25 cellular contexts compared by ENCODE assay signal in the genomic region with DNA sequence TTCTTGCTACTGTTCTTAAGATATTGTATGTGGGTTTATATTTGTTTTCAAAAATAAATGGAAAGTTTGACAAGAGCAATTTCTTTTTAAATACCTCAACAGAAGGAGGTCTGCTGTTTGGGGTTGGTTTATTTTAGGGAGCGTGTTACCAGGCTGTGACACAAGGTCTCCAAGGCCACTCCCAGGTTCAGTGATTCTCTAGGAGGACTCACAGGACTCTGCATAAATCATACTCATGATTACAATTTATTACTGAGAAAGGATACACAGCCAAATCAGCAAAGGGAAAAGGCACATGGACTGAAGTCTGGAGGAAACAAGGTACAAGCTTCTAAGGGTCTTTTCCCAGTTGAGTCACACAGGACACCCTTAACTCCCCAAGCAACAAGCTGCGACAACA. TPM values are rescaled to one million over a fixed set of nuclear protein-coding genes. Genes with fewer than 3 reads are reported as not detected.
"Had no signal": no experiment of that assay in that cellular context is flagged by ENCODE, and none has a peak within 500 bp of the region (broad histone marks: within the 10 kb centered on the region; RNA-seq: fewer than 3 reads in every experiment).

No MANE protein-coding gene starts in this region.

- H3K4me1 Mint-ChIP-seq: IgD-negative memory B cell had no signal

- H3K27ac Mint-ChIP-seq: IgD-negative memory B cell had no signal

- H3K27me3 ChIP-seq: Peyer's patch, SJCRH30 had no signal

- H3K36me3 Mint-ChIP-seq: IgD-negative memory B cell had no signal

- H3K27me3 Mint-ChIP-seq: IgD-negative memory B cell had no signal

- DNase-seq: Kasumi-1, MM.1S, NCI-H1092 treated with DMSO at 0.1 percent for 48 hours, NCI-H1436, NCI-H187, NCI-H2029, NCI-H2081 treated with DMSO at 0.1 percent for 48 hours, NCI-H2171, NCI-H226, NCI-H446, NCI-H510A, NCI-H524 treated with DMSO at 0.1 percent for 48 hours, NCI-H69, NCI-H774, PC-3, Peyer's patch, SHP77 treated with DMSO at 0.1 percent for 48 hours, SJCRH30 had no signal

- H3K27ac ChIP-seq: HL-60, KMS-11, Peyer's patch, SJCRH30 had no signal

- H3K36me3 ChIP-seq: Peyer's patch, SJCRH30 had no signal

- ATAC-seq: K562, PC-3, Right ventricle myocardium inferior, SK-N-SH treated with all-trans-retinoic acid at 6 μM for 48 hours had no signal

- H3K9me3 ChIP-seq: Peyer's patch, SJCRH30 had no signal

- H3K4me1 ChIP-seq: SJCRH30 had no signal

- H3K4me3 Mint-ChIP-seq: IgD-negative memory B cell had no signal

- H3K4me3 ChIP-seq: K562, Peyer's patch, SJCRH30 had no signal

RNA-seq across cellular contexts. Expression of a gene that starts 50.8 kb away (rescaled TPM):
- total RNA-seq: K562, OCI-LY7, SJCRH30 had no signal
- polyA plus RNA-seq: K562 had no signal
